In genomic region chr21:46098303-46099141, GRCh38 we compare ENCODE assay signal across 8 cellular contexts. TPM values are rescaled to one million over a fixed set of nuclear protein-coding genes. Genes with fewer than 3 reads are reported as not detected.
DNase-seq lines count a peak whose midpoint lies in the region; ATAC-seq and TF ChIP-seq lines count a peak whose summit lies in the region.

No MANE protein-coding gene starts in this region.

- peaks cover 35% of the 10 kb centered on the region for H3K27me3 ChIP-seq in lower lobe of right lung (ENCODE audit: low read depth)

- peak; percentile 45 for DNase-seq in activated T-cell treated with anti-CD3 and anti-CD28 coated beads, Interleukin-2, amount 50 U/mL, for 1 hour
- no peak for DNase-seq in activated T-cell treated with anti-CD3 and anti-CD28 coated beads for 4 hours
- DNase-seq in central memory CD8-positive, alpha-beta T cell (ENCODE audit: low spot score in 2 of 2) = peak; percentile 9 to 13
- peak; percentile 43 for DNase-seq in lower lobe of right lung
- DNase-seq in type B pancreatic cell (ENCODE audit: extremely low spot score, unreplicated experiment) = no peak
- no peak for DNase-seq in NCI-H510A (lab: John Stamatoyannopoulos, UW)
- no peak for DNase-seq in T-helper 9 cell
- DNase-seq in NCI-H2029 treated with DMSO at 0.1 percent for 48 hours (lab: John Stamatoyannopoulos, UW) = no peak

- H3K27me3 Mint-ChIP-seq in central memory CD8-positive, alpha-beta T cell = peaks cover 27% of the 10 kb centered on the region
- H3K27me3 Mint-ChIP-seq in type B pancreatic cell = peaks cover 46% of the 10 kb centered on the region

- intact Hi-C loops in lower lobe of right lung (cut with DNase I) = no loop called here

- H3K4me3 ChIP-seq in lower lobe of right lung = peak overlapping the region; percentile 59

- H3K36me3 ChIP-seq in lower lobe of right lung = no peaks in the 10 kb centered on the region

- peaks cover 6% of the 10 kb centered on the region for H3K9me3 Mint-ChIP-seq in central memory CD8-positive, alpha-beta T cell
- peaks cover 7% of the 10 kb centered on the region for H3K9me3 Mint-ChIP-seq in type B pancreatic cell

- no peaks in the 10 kb centered on the region for H3K4me1 ChIP-seq in lower lobe of right lung

- TF ChIP-seq CTCF in lower lobe of right lung (IDR thresholded peaks at IDR 0.05) (no peak), type B pancreatic cell (conservative IDR thresholded peaks at IDR 0.05) (no peak)

- no peak overlapping the region for H3K27ac Mint-ChIP-seq in central memory CD8-positive, alpha-beta T cell (ENCODE audit: low read depth)
- no peak overlapping the region for H3K27ac Mint-ChIP-seq in type B pancreatic cell

- peak overlapping the region; percentile 71 for H3K4me3 Mint-ChIP-seq in central memory CD8-positive, alpha-beta T cell
- peak overlapping the region; percentile 80 for H3K4me3 Mint-ChIP-seq in type B pancreatic cell

- H3K27ac ChIP-seq in lower lobe of right lung = peak overlapping the region; percentile 77

- H3K4me1 Mint-ChIP-seq in central memory CD8-positive, alpha-beta T cell = peaks cover 19% of the 10 kb centered on the region
- H3K4me1 Mint-ChIP-seq in type B pancreatic cell (ENCODE audit: unreplicated experiment) = no peaks in the 10 kb centered on the region

- no peak for ATAC-seq in central memory CD8-positive, alpha-beta T cell (replicated peaks; ENCODE audit: extremely low read depth, poor library complexity, severe bottlenecking)
- peak; percentile 8 to 41 for ATAC-seq in lower lobe of right lung

- peaks cover 13% of the 10 kb centered on the region for H3K36me3 Mint-ChIP-seq in central memory CD8-positive, alpha-beta T cell (ENCODE audit: insufficient read depth)
- H3K36me3 Mint-ChIP-seq in type B pancreatic cell = peaks cover 13% of the 10 kb centered on the region

- peaks cover 6% of the 10 kb centered on the region for H3K9me3 ChIP-seq in lower lobe of right lung

RNA-seq across cellular contexts. Expression of gene COL6A2, which starts 0.6 kb away (rescaled TPM):
- total RNA-seq in lower lobe of right lung = 227 TPM
- 23.8 and 114 TPM in 2 replicates for total RNA-seq in type B pancreatic cell (ENCODE audit: low replicate concordance)

RNA-seq across cellular contexts. Expression of gene FTCD, which starts 56.9 kb away (rescaled TPM):
- 1.5 TPM for total RNA-seq in lower lobe of right lung
- total RNA-seq in type B pancreatic cell (ENCODE audit: low replicate concordance) = 26.9 and 45.0 TPM in 2 replicates

Comparison
In these comparisons a context has a peak if more than half of its experiments do, and no peak if none do; other contexts are left out.
1. DNase-seq: peak in activated T-cell treated with anti-CD3 and anti-CD28 coated beads, Interleukin-2, amount 50 U/mL, for 1 hour (single experiment), central memory CD8-positive, alpha-beta T cell (2 of 2) and lower lobe of right lung (single experiment); none in activated T-cell treated with anti-CD3 and anti-CD28 coated beads for 4 hours (single experiment), type B pancreatic cell (single experiment), NCI-H510A (single experiment), T-helper 9 cell (single experiment) and NCI-H2029 treated with DMSO at 0.1 percent for 48 hours (single experiment).
2. RNA of gene FTCD, which starts 56.9 kb away (total RNA-seq): 26.9 to 45.0 TPM in type B pancreatic cell; 1.5 TPM in lower lobe of right lung (single experiment); every median in the first group is over 10 times any median in the second.